In the genomic region with DNA sequence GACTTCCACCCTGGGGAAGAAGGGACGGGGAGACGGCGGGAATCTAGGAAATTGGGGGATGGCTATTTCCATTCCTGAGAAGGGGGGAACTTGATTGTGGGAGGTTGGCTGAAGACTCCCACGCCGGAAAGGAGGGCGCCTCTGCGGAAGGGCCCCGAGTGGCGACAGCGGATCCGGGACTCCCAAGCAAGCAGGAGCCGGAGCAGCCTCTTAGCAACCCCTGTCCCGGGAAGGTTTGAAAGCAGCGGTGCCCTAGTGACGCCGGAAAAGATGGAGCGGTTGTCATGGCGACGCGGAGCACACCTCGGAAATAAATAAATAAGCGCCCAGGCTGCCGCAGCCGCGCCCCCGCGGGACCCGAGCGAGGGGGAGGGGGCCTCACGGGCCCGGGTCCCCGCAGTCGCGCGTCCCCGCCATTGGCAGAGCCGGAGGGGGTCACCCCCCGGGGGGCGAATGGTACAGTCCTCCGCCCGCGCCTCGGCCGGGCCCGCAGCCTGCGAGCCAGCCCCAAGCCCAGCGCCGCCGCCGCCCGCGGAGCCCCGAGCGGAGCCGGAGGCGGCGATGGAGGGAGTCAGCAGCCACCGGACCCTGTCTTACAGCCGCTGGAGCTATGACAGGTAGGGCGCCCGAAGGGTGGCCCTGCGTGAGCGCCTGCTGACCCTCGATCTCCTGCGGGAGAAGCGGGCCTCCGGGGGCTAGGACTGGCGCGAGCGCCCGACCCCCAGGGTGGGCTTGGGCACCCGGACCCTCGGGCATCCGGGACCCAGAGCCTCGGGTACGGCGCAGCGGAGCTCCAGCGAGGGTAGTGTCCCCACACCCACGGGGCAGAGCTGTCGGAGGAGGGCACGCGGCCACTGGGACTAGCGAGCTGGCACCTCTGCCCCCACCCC, we compare ENCODE assay signal across 8 cellular contexts. TPM values are rescaled to one million over a fixed set of nuclear protein-coding genes. Genes with fewer than 3 reads are reported as not detected.
DNase-seq lines count a peak whose midpoint lies in the region; ATAC-seq and TF ChIP-seq lines count a peak whose summit lies in the region.

No MANE protein-coding gene starts in this region.

- H3K9me3 Mint-ChIP-seq in neural progenitor cell = no peaks in the 10 kb centered on the region

- H3K9ac ChIP-seq in neural progenitor cell = no peak overlapping the region

- H3K4me1 ChIP-seq in neural progenitor cell = peaks cover 10% of the 10 kb centered on the region

- H3K4me2 ChIP-seq in neural progenitor cell = peak overlapping the region; percentile 100

- H2AFZ ChIP-seq in neural progenitor cell (replicated peaks) = peak overlapping the region; percentile 86

- H3K79me2 ChIP-seq in neural progenitor cell (ENCODE audit: low read depth) = no peaks in the 10 kb centered on the region

- no peaks in the 10 kb centered on the region for H3K9me3 ChIP-seq in neural progenitor cell (ENCODE audit: low read depth)

- no peak for ATAC-seq in HG03159 (IDR thresholded peaks at IDR 0.05; ENCODE audit: unreplicated experiment)

- peaks cover 18% of the 10 kb centered on the region for H3F3A ChIP-seq in neural progenitor cell (ENCODE audit: low read depth)

- peaks cover 17% of the 10 kb centered on the region for H4K20me1 ChIP-seq in neural progenitor cell (ENCODE audit: low read depth)

- H3K27me3 Mint-ChIP-seq in neural progenitor cell (ENCODE audit: insufficient read depth, low read depth) = peaks cover 33% of the 10 kb centered on the region

- peaks cover 20% of the 10 kb centered on the region for H3K4me1 Mint-ChIP-seq in neural progenitor cell

- DNase-seq in NCI-H2081 (lab: John Stamatoyannopoulos, UW) (peak; percentile 62 to 68), NCI-H2081 treated with DMSO at 0.1 percent for 48 hours (lab: John Stamatoyannopoulos, UW) (no peak), RPMI7951 (ENCODE audit: low read depth) (peak; percentile 52), glomerular visceral epithelial cell (ENCODE audit: extremely low spot score) (peak; percentile 56), neural progenitor cell (ENCODE audit: low spot score) (peak; percentile 90), stromal cell of bone marrow (ENCODE audit: low read depth) (peak; percentile 67)
- DNase-seq in activated naive CD4-positive, alpha-beta T cell treated with anti-CD3 and anti-CD28 coated beads, Interleukin-2, amount 50 U/mL, for 16 hours = peak; percentile 51

- TF ChIP-seq CTCF in neural progenitor cell (IDR thresholded peaks at IDR 0.05) = no peak

- no peaks in the 10 kb centered on the region for H3K36me3 ChIP-seq in neural progenitor cell

- no peaks in the 10 kb centered on the region for H3K36me3 Mint-ChIP-seq in neural progenitor cell

- peak overlapping the region; percentile 83 for H3K4me3 Mint-ChIP-seq in neural progenitor cell

- H3K4me3 ChIP-seq in neural progenitor cell = peak overlapping the region; percentile 87

- H3K27me3 ChIP-seq in neural progenitor cell = peaks cover 77% of the 10 kb centered on the region

- H3K27ac Mint-ChIP-seq in neural progenitor cell = peak overlapping the region; percentile 4

- no peak overlapping the region for H3K27ac ChIP-seq in neural progenitor cell

RNA-seq across cellular contexts. Expression of gene EIF3F, which starts 31.9 kb away (rescaled TPM):
- 207 and 216 TPM in 2 replicates for total RNA-seq in RPMI7951 (2014; rRNA removed; shearing (Covaris generic))
- total RNA-seq in neural progenitor cell (ENCODE audit: low replicate concordance) = 257 and 355 TPM in 2 replicates

RNA-seq across cellular contexts. Expression of gene NLRP10, which starts 53.7 kb away (rescaled TPM):
- not detected in 2 replicates for total RNA-seq in RPMI7951 (2014; rRNA removed; shearing (Covaris generic))
- total RNA-seq in neural progenitor cell (ENCODE audit: low replicate concordance) = not detected in 2 replicates
